9 cellular contexts compared by ENCODE assay signal in the genomic region with DNA sequence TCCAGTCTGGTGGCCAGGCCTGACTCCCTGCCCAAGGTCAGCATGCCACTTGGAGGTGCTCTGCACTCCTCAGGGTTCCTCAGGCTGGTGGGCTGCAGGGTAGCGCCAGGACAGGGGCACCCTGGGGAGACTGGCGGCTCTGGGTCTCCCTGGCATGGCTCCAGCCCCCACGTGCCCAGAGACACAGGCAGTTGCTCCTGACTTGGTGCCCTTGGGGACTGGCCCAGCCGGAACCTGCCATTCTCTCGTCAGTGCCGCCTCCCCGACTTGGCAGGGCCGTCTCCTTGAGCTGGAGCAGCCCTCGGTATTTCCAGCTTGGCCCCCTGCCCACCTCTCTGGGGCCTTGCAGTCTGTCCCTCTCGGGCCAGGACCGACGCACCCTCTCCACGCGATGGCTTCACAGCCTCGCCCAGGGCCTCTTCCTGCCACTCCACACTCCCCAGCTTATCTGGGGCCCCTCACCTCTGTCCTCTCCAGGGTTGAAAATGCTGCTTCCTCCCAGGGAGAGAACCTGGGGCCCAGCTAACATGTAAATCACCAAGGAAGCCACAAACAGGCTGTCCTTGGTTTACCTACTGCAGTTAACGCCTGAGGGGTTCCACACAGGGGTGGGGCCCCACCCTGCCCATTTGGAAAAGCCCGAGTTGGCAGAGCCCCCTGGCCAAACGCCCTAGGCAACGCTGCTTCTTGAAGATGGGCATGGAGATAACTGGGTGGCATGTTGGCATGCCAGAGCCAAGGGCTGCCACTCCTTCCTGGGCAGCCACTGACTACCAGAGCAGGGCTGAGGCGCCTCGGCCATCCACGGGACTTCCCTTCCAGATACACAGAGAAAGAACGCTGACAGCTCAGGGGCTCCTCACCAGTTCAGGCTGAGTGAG.
DNase-seq lines count a peak whose midpoint lies in the region; ATAC-seq, FAIRE-seq and TF ChIP-seq lines count a peak whose summit lies in the region.
"Had no signal": no experiment of that assay in that cellular context is flagged by ENCODE, and none has a peak within 500 bp of the region (broad histone marks: within the 10 kb centered on the region; RNA-seq: fewer than 3 reads in every experiment).

No MANE protein-coding gene starts in this region.

- no peak overlapping the region for H3K18ac ChIP-seq in H1 (ENCODE audit: extremely low read depth, low read length)
- H3K18ac ChIP-seq in H9 (ENCODE audit: insufficient read length, low read depth, low read length): no peak overlapping the region

- H3K27ac Mint-ChIP-seq in H9: no peak overlapping the region; a peak in 1 of 7 replicates
- H3K27ac Mint-ChIP-seq: activated CD4-positive, alpha-beta memory T cell treated with anti-CD3 and anti-CD28 coated beads, Interleukin-2, amount 10 ng/mL, durations not matched to agents 7 days and 5 days had no signal

- H3K4me2 ChIP-seq in H1 (ENCODE audit: insufficient read depth in 1 of 2, low read depth in 2 of 2, low read length in 2 of 2) (no peak overlapping the region), H9 (ENCODE audit: insufficient read depth, insufficient read length, low read length) (no peak overlapping the region)

- H2BK12ac ChIP-seq in H1 (ENCODE audit: low read depth, low read length): peak overlapping the region; percentile 75; the same call in 1 of the 2 replicates
- H2BK12ac ChIP-seq in H9 (ENCODE audit: insufficient read length, low read depth, low read length): no peak overlapping the region

- TF ChIP-seq POLR2A in H1 (IDR thresholded peaks at IDR 0.05; ENCODE audit: control extremely low read depth in 1 of 2, low read depth in 2 of 2, low read length in 2 of 2): no peak

- no peak overlapping the region for H2AK5ac ChIP-seq in H1 (ENCODE audit: low read depth, low read length)
- no peak overlapping the region for H2AK5ac ChIP-seq in H9 (ENCODE audit: insufficient read length, low read length)

- CTCF ChIA-PET in H1 (lab: Charles Lee; ENCODE audit: partially characterized antibody): interaction anchor here (0.7 to 3.2 kb wide), 4 partner anchors 8 to 221 kb away, joined by 3 to 13 read pairs (median 5); no protein-coding TSS in a partner anchor

- no peaks in the 10 kb centered on the region for H3K27me3 Mint-ChIP-seq in H9 (ENCODE audit: low read depth)

- no peak for TF ChIP-seq RAD21 in H1 (IDR thresholded peaks at IDR 0.05 in 1 of 2, conservative IDR thresholded peaks at IDR 0.05 in 1 of 2; ENCODE audit: low read depth in 2 of 2, low read length in 2 of 2)

- 81% methylated on average over 22 of the region's 23 CpGs; no CpG with 5 or more reads in 1 of the 2 experiments for WGBS in H1 (ENCODE audit: extremely low coverage in 1 of 2, insufficient coverage in 1 of 2, insufficient read length in 1 of 2, insufficient replicate concordance in 2 of 2, low coverage in 1 of 2, low lambda C conversion rate in 2 of 2, missing lambda C conversion rate in 1 of 2), 2 experiments
- no CpG with 5 or more reads among the region's 23 CpGs for WGBS in H9 (ENCODE audit: extremely low coverage, insufficient read length, low lambda C conversion rate)

- H3K27me3 ChIP-seq in H1 (replicated peaks in 1 of 4; ENCODE audit: control insufficient read depth in 3 of 4, extremely low read depth in 1 of 4, insufficient read depth in 3 of 4, low read length in 3 of 4): no peaks in the 10 kb centered on the region
- H3K27me3 ChIP-seq in H9 (ENCODE audit: insufficient read depth, low read length): no peaks in the 10 kb centered on the region

- H2BK120ac ChIP-seq in H1 (replicated peaks; ENCODE audit: low read depth, low read length) (no peak overlapping the region), H9 (ENCODE audit: low read depth, low read length, poor library complexity, severe bottlenecking) (no peak overlapping the region)

- H4K91ac ChIP-seq in H1 (replicated peaks; ENCODE audit: insufficient read length, low read length) (no peak overlapping the region), H9 (ENCODE audit: insufficient read length, low read depth, low read length) (no peak overlapping the region)

- H4K20me1 ChIP-seq in H1 (replicated peaks in 1 of 2; ENCODE audit: control insufficient read depth in 1 of 2, insufficient read depth in 2 of 2, low read length in 2 of 2): no peaks in the 10 kb centered on the region
- no peaks in the 10 kb centered on the region for H4K20me1 ChIP-seq in H9 (ENCODE audit: control insufficient read depth, insufficient read depth, insufficient read length)

- H3K27ac ChIP-seq in H1 (ENCODE audit: low read depth, low read length) (no peak overlapping the region), H9 (ENCODE audit: insufficient read length, low read depth, low read length) (no peak overlapping the region)

- no peak overlapping the region for H2AFZ ChIP-seq in H1 (ENCODE audit: low read length)
- no peak overlapping the region for H2AFZ ChIP-seq in H9 (ENCODE audit: low read length)

- TF ChIP-seq EP300 in H1 (IDR thresholded peaks at IDR 0.05; ENCODE audit: borderline replicate concordance in 1 of 2, low read depth in 2 of 2, low read length in 2 of 2): no peak

- H3K36me3 ChIP-seq in H1 (ENCODE audit: control insufficient read depth in 2 of 4, insufficient read depth in 4 of 4, low read length in 3 of 4): no peaks in the 10 kb centered on the region
- no peaks in the 10 kb centered on the region for H3K36me3 ChIP-seq in mucosa of descending colon (ENCODE audit: low read depth)

- H3K14ac ChIP-seq in H1 (ENCODE audit: insufficient read length) (no peak overlapping the region), H9 (ENCODE audit: insufficient read depth, low read length) (no peak overlapping the region; the same call in 1 of the 2 replicates)

- no peaks in the 10 kb centered on the region for H3K9me3 Mint-ChIP-seq in H9
- H3K9me3 Mint-ChIP-seq: activated CD4-positive, alpha-beta memory T cell treated with anti-CD3 and anti-CD28 coated beads, Interleukin-2, amount 10 ng/mL, durations not matched to agents 7 days and 5 days had no signal

- peak; percentile 58 for ATAC-seq in mucosa of descending colon
- no peak for ATAC-seq in GM21717 (IDR thresholded peaks at IDR 0.05; ENCODE audit: unreplicated experiment)

- H2BK15ac ChIP-seq in H1 (ENCODE audit: low read length) (no peak overlapping the region), H9 (ENCODE audit: low read depth, low read length) (no peak overlapping the region)

- no peak overlapping the region for H3K23ac ChIP-seq in H1 (ENCODE audit: insufficient read length)
- H3K23ac ChIP-seq in H9 (ENCODE audit: insufficient read length, low read depth, low read length): no peak overlapping the region

- H2BK20ac ChIP-seq in H1 (ENCODE audit: low read length) (0 out of 2 replicates have a peak overlapping the region, but pooled peaks have one; percentile 18), H9 (ENCODE audit: low read depth, low read length, poor library complexity, severe bottlenecking) (no peak overlapping the region)

- peak; percentile 11 for DNase-seq in NCI-H2171 treated with DMSO at 0.1 percent for 48 hours (lab: John Stamatoyannopoulos, UW)
- DNase-seq in NCI-H2171 (lab: John Stamatoyannopoulos, UW): no peak
- no peak for DNase-seq in H1 (ENCODE audit: low read depth in 1 of 2, low spot score in 2 of 2)
- peak; percentile 68 to 83 (median 77) for DNase-seq in mucosa of descending colon
- DNase-seq in ureter (ENCODE audit: low spot score): peak; percentile 88
- no peak for DNase-seq in stimulated activated CD4-positive, alpha-beta T cell treated with anti-CD3 and anti-CD28 coated beads, Interleukin-4, amount 100 ng/mL, for 4 hours
- DNase-seq in H9: no peak
- DNase-seq: activated CD4-positive, alpha-beta memory T cell treated with anti-CD3 and anti-CD28 coated beads, Interleukin-2, amount 10 ng/mL, durations not matched to agents 7 days and 5 days had no signal

- intact Hi-C loops in mucosa of descending colon (cut with DNase I, micrococcal nuclease): no loop called here

- FAIRE-seq in H1 (lab: Jason Lieb, UNC): no peak

- H3K4me1 Mint-ChIP-seq in H9: peaks cover 31 to 38% of the 10 kb centered on the region in 2 experiments

- no peak overlapping the region for H3K4me3 Mint-ChIP-seq in H9
- H3K4me3 Mint-ChIP-seq: activated CD4-positive, alpha-beta memory T cell treated with anti-CD3 and anti-CD28 coated beads, Interleukin-2, amount 10 ng/mL, durations not matched to agents 7 days and 5 days had no signal

- H3K79me2 ChIP-seq in H1 (ENCODE audit: control insufficient read depth in 1 of 2, insufficient read depth in 2 of 2, low read length in 2 of 2) (no peaks in the 10 kb centered on the region), H9 (ENCODE audit: insufficient read depth, low read length) (no peaks in the 10 kb centered on the region)

- POLR2A ChIA-PET in H1 (lab: Charles Lee; ENCODE audit: partially characterized antibody): interaction anchor here (1.3 to 1.6 kb wide), 3 partner anchors 9 to 17 kb away, joined by 3 to 9 read pairs (median 4); no protein-coding TSS in a partner anchor

- H3K36me3 Mint-ChIP-seq in H9 (ENCODE audit: insufficient read depth in 1 of 3, low read depth in 3 of 3): no peaks in the 10 kb centered on the region

- H4K8ac ChIP-seq in H1 (ENCODE audit: extremely low read depth, insufficient read depth, low read length) (no peak overlapping the region), H9 (replicated peaks; ENCODE audit: insufficient read length, low read depth, low read length) (no peak overlapping the region)

- H3K23me2 ChIP-seq in H1 (ENCODE audit: low read depth, low read length) (no peaks in the 10 kb centered on the region), H9 (ENCODE audit: insufficient read length, low read depth, low read length, poor library complexity, severe bottlenecking) (no peaks in the 10 kb centered on the region)

- H3K9ac ChIP-seq in H1 (replicated peaks in 1 of 4; ENCODE audit: extremely low read depth in 1 of 4, low read depth in 3 of 4, low read length in 3 of 4) (no peak overlapping the region), H9 (ENCODE audit: extremely low read depth, insufficient read length, low read length) (no peak overlapping the region)

- H3K9me3 ChIP-seq in H1 (ENCODE audit: insufficient read depth in 2 of 2, low read depth in 1 of 2, low read length in 1 of 2) (no peaks in the 10 kb centered on the region), mucosa of descending colon (no peaks in the 10 kb centered on the region), H9 (ENCODE audit: control insufficient read depth, low read depth, low read length) (no peaks in the 10 kb centered on the region)

- H2BK5ac ChIP-seq in H1 (ENCODE audit: low read depth, low read length) (peak overlapping the region; percentile 35; the same call in 1 of the 2 replicates), H9 (ENCODE audit: insufficient read length, low read length) (no peak overlapping the region)

- H3T11ph ChIP-seq in H9 (ENCODE audit: low read length): no peak overlapping the region

- H3K79me1 ChIP-seq in H1 (ENCODE audit: low read depth, low read length): no peaks in the 10 kb centered on the region
- H3K79me1 ChIP-seq in H9 (ENCODE audit: insufficient read depth, low read depth, low read length, poor library complexity, severe bottlenecking): no peaks in the 10 kb centered on the region

- H3K56ac ChIP-seq in H1 (replicated peaks; ENCODE audit: insufficient read length, low read depth, low read length): no peak overlapping the region
- H3K56ac ChIP-seq in H9 (ENCODE audit: insufficient read length, low read depth, low read length): no peak overlapping the region

- H3K4ac ChIP-seq in H1 (replicated peaks; ENCODE audit: insufficient read length, low read depth, low read length) (no peak overlapping the region), H9 (ENCODE audit: low read depth, low read length) (no peak overlapping the region; the same call in 1 of the 2 replicates)

- H3K4me3 ChIP-seq in H1 (ENCODE audit: extremely low read depth in 1 of 4, insufficient read depth in 2 of 4, low read depth in 3 of 4, low read length in 4 of 4) (no peak overlapping the region), mucosa of descending colon (no peak overlapping the region)

- H4K5ac ChIP-seq in H1 (ENCODE audit: insufficient read length, low read depth, low read length) (no peak overlapping the region), H9 (ENCODE audit: insufficient read length, low read depth, low read length) (no peak overlapping the region)

- TF ChIP-seq CTCF in H1 (IDR thresholded peaks at IDR 0.05; ENCODE audit: control extremely low read depth in 1 of 3, insufficient read depth in 1 of 3, low read depth in 1 of 3, low read length in 3 of 3) (no peak), mucosa of descending colon (IDR thresholded peaks at IDR 0.05) (no peak), H9 (conservative IDR thresholded peaks at IDR 0.05) (no peak)

- peaks cover 0 to 4% (median 2%) of the 10 kb centered on the region in 4 experiments; a peak in 3 of 7 replicates for H3K4me1 ChIP-seq in H1 (replicated peaks in 1 of 4; ENCODE audit: control insufficient read depth in 3 of 4, insufficient read depth in 4 of 4, low read length in 3 of 4)
- peaks cover 39% of the 10 kb centered on the region for H3K4me1 ChIP-seq in mucosa of descending colon (ENCODE audit: low read depth)
- no peaks in the 10 kb centered on the region for H3K4me1 ChIP-seq in H9 (ENCODE audit: insufficient read depth, low read length)

Comparison
In these comparisons a context has a peak if more than half of its experiments do, and no peak if none do; other contexts are left out.
1. DNase-seq: peak in NCI-H2171 treated with DMSO at 0.1 percent for 48 hours (single experiment), mucosa of descending colon (3 of 3) and ureter (single experiment); none in NCI-H2171 (single experiment), H1 (0 of 2), stimulated activated CD4-positive, alpha-beta T cell treated with anti-CD3 and anti-CD28 coated beads, Interleukin-4, amount 100 ng/mL, for 4 hours (0 of 2) and H9 (single experiment).